8 cellular contexts compared by ENCODE assay signal in genomic region chr3:132659370-132660055, GRCh38. TPM values are rescaled to one million over a fixed set of nuclear protein-coding genes. Genes with fewer than 3 reads are reported as not detected.
DNase-seq lines count a peak whose midpoint lies in the region; ATAC-seq and TF ChIP-seq lines count a peak whose summit lies in the region.

TSS of gene ACAD11 (minus strand) at chr3:132659809. CDS start at chr3:132659751, 58 bp downstream.

- H4K5ac ChIP-seq in mesendoderm (ENCODE audit: low read length) = no peak within 1 kb of the TSS

- peaks cover 0 to 20% (median 0%) of the 10 kb centered on the region in 3 donors for H3K36me3 Mint-ChIP-seq in CD8-positive, alpha-beta memory T cell
- H3K36me3 Mint-ChIP-seq in activated CD4-positive, alpha-beta memory T cell treated with anti-CD3 and anti-CD28 coated beads for 36 hours = peaks cover 9% of the 10 kb centered on the region
- H3K36me3 Mint-ChIP-seq in endothelial cell (ENCODE audit: low read depth, unreplicated experiment) = no peaks in the 10 kb centered on the region
- peaks cover 11% of the 10 kb centered on the region for H3K36me3 Mint-ChIP-seq in stimulated activated memory B cell treated with anti-CD40 and anti-IgM and Interleukin-4, amounts not matched to agents 10 μg/mL and 1 μg/mL and 100 μg/mL, for 72 hours

- H3K9me3 ChIP-seq in CD8-positive, alpha-beta memory T cell (ENCODE audit: low read length) = no peaks in the 10 kb centered on the region

- peak within 1 kb of the TSS; percentile 95 for H3K9ac ChIP-seq in mesendoderm (ENCODE audit: low read length)

- peak within 1 kb of the TSS; percentile 98 for H3K56ac ChIP-seq in mesendoderm (ENCODE audit: low read length)

- H2AK5ac ChIP-seq in mesendoderm (ENCODE audit: low read length) = no peak within 1 kb of the TSS

- H3K27me3 Mint-ChIP-seq in CD8-positive, alpha-beta memory T cell = no peaks in the 10 kb centered on the region
- H3K27me3 Mint-ChIP-seq in activated CD4-positive, alpha-beta memory T cell treated with anti-CD3 and anti-CD28 coated beads for 36 hours = no peaks in the 10 kb centered on the region
- H3K27me3 Mint-ChIP-seq in endothelial cell (ENCODE audit: unreplicated experiment) = no peaks in the 10 kb centered on the region
- no peaks in the 10 kb centered on the region for H3K27me3 Mint-ChIP-seq in stimulated activated memory B cell treated with anti-CD40 and anti-IgM and Interleukin-4, amounts not matched to agents 10 μg/mL and 1 μg/mL and 100 μg/mL, for 72 hours

- ATAC-seq in HG03342 (IDR thresholded peaks at IDR 0.05; ENCODE audit: unreplicated experiment) = peak; percentile 49
- peak; percentile 80 for ATAC-seq in stimulated activated memory B cell treated with anti-CD40 and anti-IgM and Interleukin-4, amounts not matched to agents 10 μg/mL and 1 μg/mL and 100 μg/mL, for 72 hours

- H3K4me1 ChIP-seq in CD8-positive, alpha-beta memory T cell (ENCODE audit: insufficient read depth, low read length) = peaks cover 33% of the 10 kb centered on the region
- H3K4me1 ChIP-seq in mesendoderm (ENCODE audit: control insufficient read depth, low read depth, low read length) = no peaks in the 10 kb centered on the region

- TF ChIP-seq CTCF in endothelial cell (IDR thresholded peaks at IDR 0.05; ENCODE audit: unreplicated experiment) = peak; percentile 40

- POLR2A ChIA-PET in CD8-positive, alpha-beta memory T cell (lab: Charles Lee) = interaction anchor here (0.6 kb wide), 1 partner anchor 16 kb away, joined by 3 read pairs; no protein-coding TSS in a partner anchor
- POLR2A ChIA-PET in activated CD4-positive, alpha-beta memory T cell treated with anti-CD3 and anti-CD28 coated beads for 36 hours (lab: Charles Lee) = no interaction called here

- DNase-seq in CD8-positive, alpha-beta memory T cell = peak in 4 of 5 donors; percentile 18 to 57 (median 28)
- peak; percentile 31 for DNase-seq in GM19238 (ENCODE audit: insufficient read length, low spot score)
- peak; percentile 38 for DNase-seq in NCI-H460 (ENCODE audit: extremely low read depth, low read depth)
- DNase-seq in activated CD4-positive, alpha-beta memory T cell treated with anti-CD3 and anti-CD28 coated beads for 36 hours = peak; percentile 58
- DNase-seq in endothelial cell (ENCODE audit: low spot score) = peak; percentile 73
- DNase-seq in mesendoderm = peak; percentile 84

- peak within 1 kb of the TSS; percentile 84 for H3K4me3 ChIP-seq in CD8-positive, alpha-beta memory T cell (ENCODE audit: low read length)
- peak within 1 kb of the TSS; percentile 81 for H3K4me3 ChIP-seq in mesendoderm (ENCODE audit: low read length)

- H3K4me3 Mint-ChIP-seq in CD8-positive, alpha-beta memory T cell = peak within 1 kb of the TSS; percentile 94 to 99 (median 97)
- H3K4me3 Mint-ChIP-seq in activated CD4-positive, alpha-beta memory T cell treated with anti-CD3 and anti-CD28 coated beads for 36 hours = peak within 1 kb of the TSS; percentile 93
- H3K4me3 Mint-ChIP-seq in endothelial cell (ENCODE audit: unreplicated experiment) = peak within 1 kb of the TSS; percentile 97
- H3K4me3 Mint-ChIP-seq in stimulated activated memory B cell treated with anti-CD40 and anti-IgM and Interleukin-4, amounts not matched to agents 10 μg/mL and 1 μg/mL and 100 μg/mL, for 72 hours = peak within 1 kb of the TSS; percentile 95

- H3K79me2 ChIP-seq in mesendoderm (ENCODE audit: control insufficient read depth, insufficient read depth, low read length) = peaks cover 10% of the 10 kb centered on the region

- no peaks in the 10 kb centered on the region for H3K27me3 ChIP-seq in CD8-positive, alpha-beta memory T cell (ENCODE audit: insufficient read depth, low read length, poor library complexity, severe bottlenecking)
- no peaks in the 10 kb centered on the region for H3K27me3 ChIP-seq in mesendoderm (ENCODE audit: insufficient read depth, low read length, poor library complexity)

- no peak within 1 kb of the TSS for H2BK120ac ChIP-seq in mesendoderm (ENCODE audit: low read depth, low read length)

- H3K9me3 Mint-ChIP-seq in CD8-positive, alpha-beta memory T cell = no peaks in the 10 kb centered on the region
- H3K9me3 Mint-ChIP-seq in activated CD4-positive, alpha-beta memory T cell treated with anti-CD3 and anti-CD28 coated beads for 36 hours = no peaks in the 10 kb centered on the region
- no peaks in the 10 kb centered on the region for H3K9me3 Mint-ChIP-seq in endothelial cell (ENCODE audit: unreplicated experiment)
- no peaks in the 10 kb centered on the region for H3K9me3 Mint-ChIP-seq in stimulated activated memory B cell treated with anti-CD40 and anti-IgM and Interleukin-4, amounts not matched to agents 10 μg/mL and 1 μg/mL and 100 μg/mL, for 72 hours

- H3K18ac ChIP-seq in mesendoderm (ENCODE audit: low read length) = peak within 1 kb of the TSS; percentile 46

- intact Hi-C loops in activated CD4-positive, alpha-beta memory T cell treated with anti-CD3 and anti-CD28 coated beads for 36 hours (cut with micrococcal nuclease) = loop anchor here (1.0 to 10.0 kb wide), 4 partner anchors 63 to 914 kb away; partner anchors contain the start of genes CDV3, DNAJC13 and NPHP3

- H3K36me3 ChIP-seq in CD8-positive, alpha-beta memory T cell (ENCODE audit: insufficient read depth, low read length) = no peaks in the 10 kb centered on the region
- H3K36me3 ChIP-seq in mesendoderm (ENCODE audit: control insufficient read depth, insufficient read depth, low read length) = no peaks in the 10 kb centered on the region

- H3K4me1 Mint-ChIP-seq in CD8-positive, alpha-beta memory T cell = peaks cover 55 to 77% (median 66%) of the 10 kb centered on the region in 3 donors
- H3K4me1 Mint-ChIP-seq in activated CD4-positive, alpha-beta memory T cell treated with anti-CD3 and anti-CD28 coated beads for 36 hours (ENCODE audit: low read depth) = peaks cover 44% of the 10 kb centered on the region
- peaks cover 60% of the 10 kb centered on the region for H3K4me1 Mint-ChIP-seq in endothelial cell (ENCODE audit: unreplicated experiment)
- peaks cover 53% of the 10 kb centered on the region for H3K4me1 Mint-ChIP-seq in stimulated activated memory B cell treated with anti-CD40 and anti-IgM and Interleukin-4, amounts not matched to agents 10 μg/mL and 1 μg/mL and 100 μg/mL, for 72 hours

- no peak within 1 kb of the TSS for H2BK15ac ChIP-seq in mesendoderm (replicated peaks; ENCODE audit: low read depth)

- H3K4ac ChIP-seq in mesendoderm (ENCODE audit: low read depth, low read length) = peak within 1 kb of the TSS; percentile 58

- no peak within 1 kb of the TSS for H4K8ac ChIP-seq in mesendoderm (ENCODE audit: low read depth, low read length)

- CTCF ChIA-PET in CD8-positive, alpha-beta memory T cell (lab: Charles Lee) = interaction anchor here (0.6 kb wide), 1 partner anchor 1003 kb away, joined by 3 read pairs; no protein-coding TSS in a partner anchor
- CTCF ChIA-PET in activated CD4-positive, alpha-beta memory T cell treated with anti-CD3 and anti-CD28 coated beads for 36 hours (lab: Charles Lee) = interaction anchor here (0.6 to 2.3 kb wide), 4 partner anchors 13 to 59 kb away, joined by 3 to 10 read pairs (median 4); no protein-coding TSS in a partner anchor

- peak within 1 kb of the TSS; percentile 96 for H3K4me2 ChIP-seq in mesendoderm (ENCODE audit: low read length)

- H3K27ac ChIP-seq in CD8-positive, alpha-beta memory T cell (ENCODE audit: low read depth, low read length) = peak within 1 kb of the TSS; percentile 81
- peak within 1 kb of the TSS; percentile 36 for H3K27ac ChIP-seq in mesendoderm (ENCODE audit: low read depth, low read length)

- H3K23ac ChIP-seq in mesendoderm (ENCODE audit: low read length) = peak within 1 kb of the TSS; percentile 90

- peaks cover 4% of the 10 kb centered on the region for H3K79me1 ChIP-seq in mesendoderm (ENCODE audit: low read length)

- peak within 1 kb of the TSS; percentile 87 for H2BK5ac ChIP-seq in mesendoderm (ENCODE audit: low read length)

- no CpG with 5 or more reads among the region's 34 CpGs for whole genome bisulfite sequencing in mesendoderm (ENCODE audit: extremely low coverage, insufficient coverage, low lambda C conversion rate)

- H3K27ac Mint-ChIP-seq in CD8-positive, alpha-beta memory T cell = peak within 1 kb of the TSS; percentile 94 to 99 (median 96)
- H3K27ac Mint-ChIP-seq in activated CD4-positive, alpha-beta memory T cell treated with anti-CD3 and anti-CD28 coated beads for 36 hours = peak within 1 kb of the TSS; percentile 88
- peak within 1 kb of the TSS; percentile 97 for H3K27ac Mint-ChIP-seq in endothelial cell (ENCODE audit: unreplicated experiment)
- peak within 1 kb of the TSS; percentile 96 for H3K27ac Mint-ChIP-seq in stimulated activated memory B cell treated with anti-CD40 and anti-IgM and Interleukin-4, amounts not matched to agents 10 μg/mL and 1 μg/mL and 100 μg/mL, for 72 hours

RNA-seq across cellular contexts. Expression of gene ACAD11, which starts in this region (rescaled TPM):
- 10 to 100 TPM in 1 of 2 experiments, 1 to 10 TPM in 1; 9.5 to 11.5 TPM for total RNA-seq in CD8-positive, alpha-beta memory T cell
- 3.6 TPM for polyA plus RNA-seq in CD8-positive, alpha-beta memory T cell
- 14.1 and 15.9 TPM in 2 replicates for total RNA-seq in NCI-H460 (2014; rRNA removed; shearing (Covaris generic))
- 15.2 and 15.3 TPM in 2 replicates for polyA plus RNA-seq in NCI-H460 (2014; cell fraction: nucleus; rRNA removed)
- total RNA-seq in activated CD4-positive, alpha-beta memory T cell treated with anti-CD3 and anti-CD28 coated beads for 36 hours = 10 to 100 TPM; 11.2 to 13.8 TPM
- 20.0 TPM for total RNA-seq in endothelial cell (ENCODE audit: unreplicated experiment)
- polyA plus RNA-seq in mesendoderm (2013, experiment 1 of 2) = 7.0 TPM
- polyA plus RNA-seq in mesendoderm (2013, experiment 2 of 2) = 6.7 TPM

Comparison
In these comparisons a context has a peak if more than half of its experiments do, and no peak if none do; other contexts are left out.
1. Peak in every context shown above with its lines: DNase-seq, ATAC-seq, H3K4me3 ChIP-seq and H3K27ac ChIP-seq.
2. DNase-seq: peak in every context shown above with its lines; median percentile 84 in mesendoderm; 73 in endothelial cell; 58 in activated CD4-positive, alpha-beta memory T cell treated with anti-CD3 and anti-CD28 coated beads for 36 hours; 38 in NCI-H460; 31 in GM19238; 28 in CD8-positive, alpha-beta memory T cell.